Comparison of ENCODE assay signal across 1 cellular context in the genomic region with DNA sequence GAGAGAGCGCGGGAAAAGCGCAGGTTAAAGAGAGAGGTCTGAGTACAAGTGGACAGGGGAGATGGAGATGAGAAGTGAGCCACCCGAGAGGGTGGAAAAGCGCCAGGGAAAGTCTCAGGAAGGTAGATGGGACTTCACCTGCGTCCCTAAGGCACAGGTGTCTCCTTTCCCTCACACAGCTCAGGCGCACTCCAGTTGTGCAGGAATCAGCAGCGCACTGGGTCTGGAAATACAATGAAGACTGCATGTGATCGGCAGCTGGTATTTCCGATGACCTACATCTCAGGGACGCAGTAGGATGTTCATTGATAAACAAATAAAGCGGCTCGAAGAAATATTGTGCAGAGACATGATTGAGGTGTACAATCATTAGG.
TF ChIP-seq lines count a peak whose summit lies in the region.

No MANE protein-coding gene starts in this region.

TF ChIP-seq in GM23338, 12 proteins besides CTCF, POLR2A, EP300 and RAD21:
- TF ChIP-seq, protein P1, sequence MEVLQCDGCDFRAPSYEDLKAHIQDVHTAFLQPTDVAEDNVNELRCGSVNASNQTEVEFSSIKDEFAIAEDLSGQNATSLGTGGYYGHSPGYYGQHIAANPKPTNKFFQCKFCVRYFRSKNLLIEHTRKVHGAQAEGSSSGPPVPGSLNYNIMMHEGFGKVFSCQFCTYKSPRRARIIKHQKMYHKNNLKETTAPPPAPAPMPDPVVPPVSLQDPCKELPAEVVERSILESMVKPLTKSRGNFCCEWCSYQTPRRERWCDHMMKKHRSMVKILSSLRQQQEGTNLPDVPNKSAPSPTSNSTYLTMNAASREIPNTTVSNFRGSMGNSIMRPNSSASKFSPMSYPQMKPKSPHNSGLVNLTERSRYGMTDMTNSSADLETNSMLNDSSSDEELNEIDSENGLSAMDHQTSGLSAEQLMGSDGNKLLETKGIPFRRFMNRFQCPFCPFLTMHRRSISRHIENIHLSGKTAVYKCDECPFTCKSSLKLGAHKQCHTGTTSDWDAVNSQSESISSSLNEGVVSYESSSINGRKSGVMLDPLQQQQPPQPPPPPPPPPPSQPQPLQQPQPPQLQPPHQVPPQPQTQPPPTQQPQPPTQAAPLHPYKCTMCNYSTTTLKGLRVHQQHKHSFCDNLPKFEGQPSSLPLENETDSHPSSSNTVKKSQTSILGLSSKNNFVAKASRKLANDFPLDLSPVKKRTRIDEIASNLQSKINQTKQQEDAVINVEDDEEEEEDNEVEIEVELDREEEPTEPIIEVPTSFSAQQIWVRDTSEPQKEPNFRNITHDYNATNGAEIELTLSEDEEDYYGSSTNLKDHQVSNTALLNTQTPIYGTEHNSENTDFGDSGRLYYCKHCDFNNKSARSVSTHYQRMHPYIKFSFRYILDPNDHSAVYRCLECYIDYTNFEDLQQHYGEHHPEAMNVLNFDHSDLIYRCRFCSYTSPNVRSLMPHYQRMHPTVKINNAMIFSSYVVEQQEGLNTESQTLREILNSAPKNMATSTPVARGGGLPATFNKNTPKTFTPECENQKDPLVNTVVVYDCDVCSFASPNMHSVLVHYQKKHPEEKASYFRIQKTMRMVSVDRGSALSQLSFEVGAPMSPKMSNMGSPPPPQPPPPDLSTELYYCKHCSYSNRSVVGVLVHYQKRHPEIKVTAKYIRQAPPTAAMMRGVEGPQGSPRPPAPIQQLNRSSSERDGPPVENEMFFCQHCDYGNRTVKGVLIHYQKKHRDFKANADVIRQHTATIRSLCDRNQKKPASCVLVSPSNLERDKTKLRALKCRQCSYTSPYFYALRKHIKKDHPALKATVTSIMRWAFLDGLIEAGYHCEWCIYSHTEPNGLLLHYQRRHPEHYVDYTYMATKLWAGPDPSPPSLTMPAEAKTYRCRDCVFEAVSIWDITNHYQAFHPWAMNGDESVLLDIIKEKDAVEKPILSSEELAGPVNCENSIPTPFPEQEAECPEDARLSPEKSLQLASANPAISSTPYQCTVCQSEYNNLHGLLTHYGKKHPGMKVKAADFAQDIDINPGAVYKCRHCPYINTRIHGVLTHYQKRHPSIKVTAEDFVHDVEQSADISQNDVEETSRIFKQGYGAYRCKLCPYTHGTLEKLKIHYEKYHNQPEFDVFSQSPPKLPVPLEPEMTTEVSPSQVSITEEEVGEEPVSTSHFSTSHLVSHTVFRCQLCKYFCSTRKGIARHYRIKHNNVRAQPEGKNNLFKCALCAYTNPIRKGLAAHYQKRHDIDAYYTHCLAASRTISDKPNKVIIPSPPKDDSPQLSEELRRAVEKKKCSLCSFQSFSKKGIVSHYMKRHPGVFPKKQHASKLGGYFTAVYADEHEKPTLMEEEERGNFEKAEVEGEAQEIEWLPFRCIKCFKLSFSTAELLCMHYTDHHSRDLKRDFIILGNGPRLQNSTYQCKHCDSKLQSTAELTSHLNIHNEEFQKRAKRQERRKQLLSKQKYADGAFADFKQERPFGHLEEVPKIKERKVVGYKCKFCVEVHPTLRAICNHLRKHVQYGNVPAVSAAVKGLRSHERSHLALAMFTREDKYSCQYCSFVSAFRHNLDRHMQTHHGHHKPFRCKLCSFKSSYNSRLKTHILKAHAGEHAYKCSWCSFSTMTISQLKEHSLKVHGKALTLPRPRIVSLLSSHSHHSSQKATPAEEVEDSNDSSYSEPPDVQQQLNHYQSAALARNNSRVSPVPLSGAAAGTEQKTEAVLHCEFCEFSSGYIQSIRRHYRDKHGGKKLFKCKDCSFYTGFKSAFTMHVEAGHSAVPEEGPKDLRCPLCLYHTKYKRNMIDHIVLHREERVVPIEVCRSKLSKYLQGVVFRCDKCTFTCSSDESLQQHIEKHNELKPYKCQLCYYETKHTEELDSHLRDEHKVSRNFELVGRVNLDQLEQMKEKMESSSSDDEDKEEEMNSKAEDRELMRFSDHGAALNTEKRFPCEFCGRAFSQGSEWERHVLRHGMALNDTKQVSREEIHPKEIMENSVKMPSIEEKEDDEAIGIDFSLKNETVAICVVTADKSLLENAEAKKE (CRISPR knock-in tag; IDR thresholded peaks at IDR 0.05) = no peak
- TF ChIP-seq EZH2 (IDR thresholded peaks at IDR 0.05; ENCODE audit: low read depth, unreplicated experiment) = no peak
- TF ChIP-seq EZH2phosphoT487 (IDR thresholded peaks at IDR 0.05; ENCODE audit: unreplicated experiment) = no peak
- TF ChIP-seq, protein P2, sequence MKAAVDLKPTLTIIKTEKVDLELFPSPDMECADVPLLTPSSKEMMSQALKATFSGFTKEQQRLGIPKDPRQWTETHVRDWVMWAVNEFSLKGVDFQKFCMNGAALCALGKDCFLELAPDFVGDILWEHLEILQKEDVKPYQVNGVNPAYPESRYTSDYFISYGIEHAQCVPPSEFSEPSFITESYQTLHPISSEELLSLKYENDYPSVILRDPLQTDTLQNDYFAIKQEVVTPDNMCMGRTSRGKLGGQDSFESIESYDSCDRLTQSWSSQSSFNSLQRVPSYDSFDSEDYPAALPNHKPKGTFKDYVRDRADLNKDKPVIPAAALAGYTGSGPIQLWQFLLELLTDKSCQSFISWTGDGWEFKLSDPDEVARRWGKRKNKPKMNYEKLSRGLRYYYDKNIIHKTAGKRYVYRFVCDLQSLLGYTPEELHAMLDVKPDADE (IDR thresholded peaks at IDR 0.05) = no peak
